ENCODE assay signal across 19 cellular contexts in genomic region chr12:615620-616019, GRCh38. TPM values are rescaled to one million over a fixed set of nuclear protein-coding genes. Genes with fewer than 3 reads are reported as not detected.
DNase-seq lines count a peak whose midpoint lies in the region; ATAC-seq, FAIRE-seq and TF ChIP-seq lines count a peak whose summit lies in the region.
"Had no signal": no experiment of that assay in that cellular context is flagged by ENCODE, and none has a peak within 500 bp of the region (broad histone marks: within the 10 kb centered on the region; RNA-seq: fewer than 3 reads in every experiment).

No MANE protein-coding gene starts in this region.

- no peak for TF ChIP-seq EP300 in esophagus muscularis mucosa (IDR thresholded peaks at IDR 0.05)

- H3K9me3 Mint-ChIP-seq in stimulated activated memory B cell treated with anti-CD40 and anti-IgM and Interleukin-4, amounts not matched to agents 10 μg/mL and 1 μg/mL and 100 μg/mL, for 72 hours: no peaks in the 10 kb centered on the region
- H3K9me3 Mint-ChIP-seq: activated naive CD4-positive, alpha-beta T cell treated with anti-CD3 and anti-CD28 coated beads, Interleukin-2, amount 50 U/mL, for 24 hours; nephron had no signal

- FAIRE-seq in RCC 7860 (lab: Jason Lieb, UNC): no peak
- FAIRE-seq: H1 had no signal

- no peak for TF ChIP-seq POLR2A in esophagus muscularis mucosa (IDR thresholded peaks at IDR 0.05; ENCODE audit: low read depth)

- no peak for TF ChIP-seq CTCF in esophagus muscularis mucosa (IDR thresholded peaks at IDR 0.05)
- TF ChIP-seq CTCF in lung (IDR thresholded peaks at IDR 0.05; ENCODE audit: control extremely low read depth, extremely low read depth): no peak

- 65% methylated on average over 4 of the region's 4 CpGs for WGBS in esophagus muscularis mucosa
- WGBS in lung, 2 donors: 54 to 61% methylated on average over 4 of the region's 4 CpGs

- H3K27ac ChIP-seq in esophagus muscularis mucosa (replicated peaks in 1 of 4) (peak overlapping the region in 3 of 4 donors; percentile 10 to 54 (median 21)), lung (ENCODE audit: low read depth in 1 of 2, low read length in 1 of 2) (peak overlapping the region; percentile 10 to 79)
- H3K27ac ChIP-seq: SK-N-MC had no signal

- H3K9me3 ChIP-seq in esophagus muscularis mucosa (no peaks in the 10 kb centered on the region), lung (ENCODE audit: control insufficient read depth in 2 of 2, insufficient read depth in 1 of 2, low read length in 1 of 2) (no peaks in the 10 kb centered on the region)
- H3K9me3 ChIP-seq: left lung had no signal

- no peaks in the 10 kb centered on the region for H3K36me3 Mint-ChIP-seq in stimulated activated memory B cell treated with anti-CD40 and anti-IgM and Interleukin-4, amounts not matched to agents 10 μg/mL and 1 μg/mL and 100 μg/mL, for 72 hours
- H3K36me3 Mint-ChIP-seq: activated naive CD4-positive, alpha-beta T cell treated with anti-CD3 and anti-CD28 coated beads, Interleukin-2, amount 50 U/mL, for 24 hours had no signal

- no peak overlapping the region for H3K4me3 ChIP-seq in esophagus muscularis mucosa
- H3K4me3 ChIP-seq in lung: no peak overlapping the region
- H3K4me3 ChIP-seq: left lung, SK-N-MC had no signal

- H3K27ac Mint-ChIP-seq in stimulated activated memory B cell treated with anti-CD40 and anti-IgM and Interleukin-4, amounts not matched to agents 10 μg/mL and 1 μg/mL and 100 μg/mL, for 72 hours: peak overlapping the region; percentile 2
- H3K27ac Mint-ChIP-seq: activated naive CD4-positive, alpha-beta T cell treated with anti-CD3 and anti-CD28 coated beads, Interleukin-2, amount 50 U/mL, for 24 hours; nephron had no signal

- intact Hi-C loops in esophagus muscularis mucosa (cut with DNase I): no loop called here

- H3K4me1 Mint-ChIP-seq in stimulated activated memory B cell treated with anti-CD40 and anti-IgM and Interleukin-4, amounts not matched to agents 10 μg/mL and 1 μg/mL and 100 μg/mL, for 72 hours: peaks cover 18% of the 10 kb centered on the region

- DNase-seq in UCSD-AML1 (lab: John Stamatoyannopoulos, UW; ENCODE audit: unreplicated experiment): peak; percentile 48
- DNase-seq in esophagus muscularis mucosa (ENCODE audit: extremely low spot score): no peak
- DNase-seq in lung (ENCODE audit: low spot score): no peak
- no peak for DNase-seq in NCI-H510A treated with DMSO at 0.1 percent for 48 hours (lab: John Stamatoyannopoulos, UW)
- no peak for DNase-seq in NCI-H524 (lab: John Stamatoyannopoulos, UW)
- DNase-seq in NCI-H146 (lab: John Stamatoyannopoulos, UW): no peak
- no peak for DNase-seq in RCC 7860 (ENCODE audit: low spot score)
- DNase-seq: activated CD4-positive, alpha-beta T cell treated with anti-CD3 and anti-CD28 coated beads for 4 hours; AML-193; GDM1; left lung; NCI-H1694; NCI-H446; stimulated activated CD4-positive, alpha-beta T cell treated with anti-CD3 and anti-CD28 coated beads, Interleukin-2, amount 100 ng/mL, for 48 hours had no signal

- H3K27me3 ChIP-seq in esophagus muscularis mucosa: no peaks in the 10 kb centered on the region
- no peaks in the 10 kb centered on the region for H3K27me3 ChIP-seq in lung (ENCODE audit: control insufficient read depth, insufficient read depth)
- H3K27me3 ChIP-seq: left lung had no signal

- H3K36me3 ChIP-seq in esophagus muscularis mucosa (no peaks in the 10 kb centered on the region), lung (ENCODE audit: control insufficient read depth in 2 of 2, insufficient read depth in 2 of 2, low read length in 2 of 2) (no peaks in the 10 kb centered on the region)
- H3K36me3 ChIP-seq: left lung had no signal

- H3K27me3 Mint-ChIP-seq in stimulated activated memory B cell treated with anti-CD40 and anti-IgM and Interleukin-4, amounts not matched to agents 10 μg/mL and 1 μg/mL and 100 μg/mL, for 72 hours: no peaks in the 10 kb centered on the region
- H3K27me3 Mint-ChIP-seq: activated naive CD4-positive, alpha-beta T cell treated with anti-CD3 and anti-CD28 coated beads, Interleukin-2, amount 50 U/mL, for 24 hours had no signal

- H3K4me3 Mint-ChIP-seq in stimulated activated memory B cell treated with anti-CD40 and anti-IgM and Interleukin-4, amounts not matched to agents 10 μg/mL and 1 μg/mL and 100 μg/mL, for 72 hours: no peak overlapping the region
- H3K4me3 Mint-ChIP-seq: activated naive CD4-positive, alpha-beta T cell treated with anti-CD3 and anti-CD28 coated beads, Interleukin-2, amount 50 U/mL, for 24 hours; nephron had no signal

- no peak for ATAC-seq in lung (ENCODE audit: insufficient read depth, low FRiP score)
- ATAC-seq in stimulated activated memory B cell treated with anti-CD40 and anti-IgM and Interleukin-4, amounts not matched to agents 10 μg/mL and 1 μg/mL and 100 μg/mL, for 72 hours: no peak
- ATAC-seq: left lung had no signal

- H3K4me1 ChIP-seq in esophagus muscularis mucosa: peaks cover 3 to 52% (median 26%) of the 10 kb centered on the region in 4 donors
- peaks cover 6 to 19% of the 10 kb centered on the region in 2 donors for H3K4me1 ChIP-seq in lung (ENCODE audit: control insufficient read depth in 2 of 2, insufficient read depth in 2 of 2, low read length in 2 of 2)

RNA-seq across cellular contexts. Expression of gene NINJ2, which starts 47.6 kb away (rescaled TPM):
- total RNA-seq in esophagus muscularis mucosa (10 to 100 TPM in 1 of 4 donors, 1 to 10 TPM in 3; 2.9 to 11.1 (median 7.1) TPM), lung (10 to 100 TPM in 1 of 2 donors, 1 to 10 TPM in 1; 5.8 to 14.0 TPM)
- 10 to 100 TPM; 14.6 to 28.4 TPM for polyA plus RNA-seq in lung
- total RNA-seq: H1 had no signal
